ENCODE assay signal across 8 cellular contexts in the genomic region with DNA sequence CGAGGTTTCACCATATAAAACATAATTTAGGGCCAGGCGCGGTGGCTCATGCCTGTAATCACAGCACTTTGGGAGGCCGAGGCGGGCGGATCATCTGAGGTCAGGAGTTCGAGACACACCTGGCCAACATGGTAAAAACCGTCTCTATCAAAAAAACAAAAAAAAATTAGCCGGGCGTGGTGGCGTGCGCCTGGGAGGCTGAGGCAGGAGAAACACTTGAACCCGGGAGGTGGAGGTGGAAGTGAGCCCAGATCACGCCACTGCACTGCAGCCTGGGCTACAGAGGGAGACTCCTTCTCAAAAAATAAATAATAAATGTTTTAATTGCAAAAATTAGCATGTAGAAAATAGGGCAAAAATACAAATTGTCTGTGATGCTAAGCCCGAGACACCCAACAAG. TPM values are rescaled to one million over a fixed set of nuclear protein-coding genes. Genes with fewer than 3 reads are reported as not detected.
DNase-seq lines count a peak whose midpoint lies in the region; ATAC-seq and TF ChIP-seq lines count a peak whose summit lies in the region.

No MANE protein-coding gene starts in this region.

- H3K27ac ChIP-seq in Karpas-422 (ENCODE audit: low read length): peak overlapping the region; percentile 96

- TF ChIP-seq CTCF in BJ (IDR thresholded peaks at IDR 0.05; ENCODE audit: insufficient read depth, low read depth, low read length) (no peak), chondrocyte (IDR thresholded peaks at IDR 0.05) (no peak)

- no peaks in the 10 kb centered on the region for H3K36me3 Mint-ChIP-seq in chondrocyte (ENCODE audit: low read depth)
- peaks cover 0 to 18% (median 9%) of the 10 kb centered on the region in 3 donors for H3K36me3 Mint-ChIP-seq in naive thymus-derived CD8-positive, alpha-beta T cell

- H3K4me3 ChIP-seq in BJ (ENCODE audit: low read depth, low read length): peak overlapping the region; percentile 94
- peak overlapping the region; percentile 90 for H3K4me3 ChIP-seq in Karpas-422 (ENCODE audit: low read length)

- no peak overlapping the region for H3K27ac Mint-ChIP-seq in chondrocyte (ENCODE audit: unreplicated experiment)
- peak overlapping the region; percentile 34 to 100 (median 98) for H3K27ac Mint-ChIP-seq in naive thymus-derived CD8-positive, alpha-beta T cell

- H2AFZ ChIP-seq in Karpas-422 (ENCODE audit: low read length): no peak overlapping the region

- H3K36me3 ChIP-seq in BJ (ENCODE audit: control insufficient read depth, insufficient read depth, low read length): no peaks in the 10 kb centered on the region
- H3K36me3 ChIP-seq in Karpas-422 (ENCODE audit: insufficient read depth, low read length): no peaks in the 10 kb centered on the region; the same call in 1 of the 2 replicates

- DNase-seq in BJ (ENCODE audit: low read depth) (no peak), Karpas-422 (peak; percentile 61), chondrocyte (ENCODE audit: low spot score) (no peak), C1 segment of cervical spinal cord (lab: John Stamatoyannopoulos, UW) (no peak), SW480 (ENCODE audit: low spot score) (no peak)
- DNase-seq in naive thymus-derived CD8-positive, alpha-beta T cell: no peak
- no peak for DNase-seq in stimulated activated CD4-positive, alpha-beta T cell treated with anti-CD3 and anti-CD28 coated beads, Interleukin-15, amount 100 ng/mL, for 24 hours
- no peak for DNase-seq in stimulated activated CD4-positive, alpha-beta T cell treated with anti-CD3 and anti-CD28 coated beads, Interleukin-4, amount 100 ng/mL, for 4 hours

- ATAC-seq in naive thymus-derived CD8-positive, alpha-beta T cell: no peak

- no peaks in the 10 kb centered on the region for H3K9me2 ChIP-seq in Karpas-422 (replicated peaks; ENCODE audit: insufficient read depth, low read length)

- peaks cover 51% of the 10 kb centered on the region for H3K4me1 ChIP-seq in Karpas-422 (ENCODE audit: low read length)

- H3K27me3 Mint-ChIP-seq in chondrocyte (ENCODE audit: low read depth): no peaks in the 10 kb centered on the region
- no peaks in the 10 kb centered on the region for H3K27me3 Mint-ChIP-seq in naive thymus-derived CD8-positive, alpha-beta T cell

- H3K79me2 ChIP-seq in Karpas-422 (ENCODE audit: low read length): peaks cover 45% of the 10 kb centered on the region

- no peaks in the 10 kb centered on the region for H3K9me3 ChIP-seq in Karpas-422 (ENCODE audit: low read length)

- H3K27me3 ChIP-seq in BJ (ENCODE audit: control insufficient read depth, insufficient read depth, low read length) (no peaks in the 10 kb centered on the region), Karpas-422 (ENCODE audit: low read length) (no peaks in the 10 kb centered on the region)

- H3K4me2 ChIP-seq in Karpas-422 (ENCODE audit: low read depth, low read length, poor library complexity, severe bottlenecking): peak overlapping the region; percentile 86

- peak overlapping the region; percentile 94 for H3K9ac ChIP-seq in Karpas-422 (ENCODE audit: low read length)

- H4K20me1 ChIP-seq in Karpas-422 (ENCODE audit: insufficient read depth, low read depth, low read length): no peaks in the 10 kb centered on the region

- peaks cover 4% of the 10 kb centered on the region for H3K9me3 Mint-ChIP-seq in chondrocyte (ENCODE audit: low read depth)
- H3K9me3 Mint-ChIP-seq in naive thymus-derived CD8-positive, alpha-beta T cell: no peaks in the 10 kb centered on the region

- H3K4me3 Mint-ChIP-seq in chondrocyte (ENCODE audit: unreplicated experiment): peak overlapping the region; percentile 92
- H3K4me3 Mint-ChIP-seq in naive thymus-derived CD8-positive, alpha-beta T cell: peak overlapping the region; percentile 84 to 98 (median 95)

- POLR2A ChIA-PET in BJ (lab: Charles Lee): interaction anchor here (0.6 kb wide), 1 partner anchor 133 kb away, joined by 3 read pairs; no protein-coding TSS in a partner anchor
- POLR2A ChIA-PET in naive thymus-derived CD8-positive, alpha-beta T cell (lab: Charles Lee): interaction anchor here (0.6 to 1.1 kb wide), 9 partner anchors 10 to 297 kb away, joined by 3 to 7 read pairs (median 4); a partner anchor contains a TSS

- peaks cover 28% of the 10 kb centered on the region for H3K4me1 Mint-ChIP-seq in chondrocyte (ENCODE audit: low read depth)
- peaks cover 7 to 58% (median 43%) of the 10 kb centered on the region in 4 donors for H3K4me1 Mint-ChIP-seq in naive thymus-derived CD8-positive, alpha-beta T cell

- CTCF ChIA-PET in BJ (lab: Yijun Ruan, JAX): interaction anchor here (0.6 kb wide), 1 partner anchor 37 kb away, joined by 3 read pairs; no protein-coding TSS in a partner anchor

RNA-seq across cellular contexts. Expression of a gene that starts 1.0 kb away (rescaled TPM):
- polyA plus RNA-seq in BJ (2011; rRNA removed): 5.0 and 7.1 TPM in 2 replicates
- polyA minus RNA-seq in BJ (2011; rRNA and poly(A)+ RNA removed): 8.3 and 12.1 TPM in 2 replicates
- total RNA-seq in Karpas-422 (2014; rRNA removed; shearing (Covaris generic); ENCODE audit: low replicate concordance): 43.2 and 59.5 TPM in 2 replicates
- 20.3 to 30.9 TPM (median 22.4 TPM) in 3 replicates for total RNA-seq in chondrocyte
- total RNA-seq in naive thymus-derived CD8-positive, alpha-beta T cell: 100 to 1,000 TPM; 368 to 371 TPM
- polyA plus RNA-seq in naive thymus-derived CD8-positive, alpha-beta T cell: 10 to 100 TPM; 23.1 to 49.8 (median 36.5) TPM

RNA-seq across cellular contexts. Expression of a gene that starts 5.7 kb away (rescaled TPM):
- polyA plus RNA-seq in BJ (2011; rRNA removed): 16.9 and 20.4 TPM in 2 replicates
- 18.9 and 27.2 TPM in 2 replicates for polyA minus RNA-seq in BJ (2011; rRNA and poly(A)+ RNA removed)
- total RNA-seq in Karpas-422 (2014; rRNA removed; shearing (Covaris generic); ENCODE audit: low replicate concordance): 25.4 and 36.1 TPM in 2 replicates
- total RNA-seq in chondrocyte: 29.3 to 34.0 TPM (median 31.9 TPM) in 3 replicates
- 10 to 100 TPM; 29.5 to 36.6 TPM for total RNA-seq in naive thymus-derived CD8-positive, alpha-beta T cell
- polyA plus RNA-seq in naive thymus-derived CD8-positive, alpha-beta T cell: 10 to 100 TPM in 1 of 3 donors, 1 to 10 TPM in 2; 6.2 to 13.4 (median 7.7) TPM
